ENCODE assay signal across 12 cellular contexts in the genomic region with DNA sequence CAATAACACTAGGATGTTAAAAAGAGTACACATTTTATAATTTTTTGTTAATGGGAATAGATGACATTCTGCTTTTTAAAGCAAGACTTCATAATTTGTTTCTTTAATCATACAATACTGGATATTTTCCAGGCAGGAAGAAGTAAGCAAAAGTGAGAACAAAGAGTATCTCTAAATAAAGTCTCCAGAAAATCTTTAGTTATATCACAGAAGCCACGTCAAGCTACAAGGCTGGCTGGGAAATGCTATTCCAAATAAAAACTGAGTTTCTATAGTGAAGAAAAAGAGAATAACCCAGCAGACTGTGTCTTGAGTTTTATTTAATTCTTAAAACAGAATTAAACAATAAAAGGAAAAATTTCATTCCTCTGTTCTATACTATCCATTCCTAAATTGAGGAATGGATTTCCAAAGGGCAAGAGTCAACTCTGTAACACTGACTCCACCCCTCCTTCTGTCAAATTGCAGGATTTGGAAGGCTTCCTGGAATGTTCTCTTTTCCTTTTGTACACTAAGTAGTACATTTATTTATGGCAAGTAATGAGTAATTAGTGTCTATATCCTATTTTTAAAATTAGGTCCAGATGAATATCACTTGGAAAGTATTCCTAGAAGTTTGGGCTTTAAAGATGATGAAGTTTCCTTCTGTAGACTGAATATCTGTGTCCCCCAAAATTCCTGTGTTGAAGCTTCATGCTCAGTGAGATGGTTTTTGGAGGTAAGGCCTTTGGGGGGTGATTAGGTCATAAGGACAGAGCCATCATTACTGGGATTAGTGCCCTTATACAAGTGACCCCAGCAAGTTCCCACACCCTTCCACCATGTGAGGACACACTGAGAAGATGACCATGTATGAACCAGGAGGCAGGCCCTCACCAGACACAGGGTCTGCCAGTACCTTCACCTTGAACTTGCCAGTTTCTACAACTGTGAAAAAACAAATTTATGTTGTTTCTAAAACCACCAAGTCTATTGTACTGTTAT.
A peak's percentile ranks its signal among the peaks of the same experiment; 100 is the strongest.
DNase-seq lines count a peak whose midpoint lies in the region; ATAC-seq, FAIRE-seq and TF ChIP-seq lines count a peak whose summit lies in the region.
"Had no signal": no experiment of that assay in that cellular context is flagged by ENCODE, and none has a peak within 500 bp of the region (broad histone marks: within the 10 kb centered on the region; RNA-seq: fewer than 3 reads in every experiment).

No MANE protein-coding gene starts in this region.

- H3K4me3 ChIP-seq in astrocyte (ENCODE audit: insufficient read depth, low read depth, low read length) (no peak overlapping the region), foreskin fibroblast (ENCODE audit: low read depth in 1 of 2, low read length in 2 of 2) (peak overlapping the region in 1 of 2 donors; percentile 28), skeletal muscle tissue (ENCODE audit: low read length in 3 of 3) (no peak overlapping the region), A673 (ENCODE audit: low read depth, low read length, poor library complexity, severe bottlenecking) (no peak overlapping the region), ovary (no peak overlapping the region)

- CTCF ChIA-PET in A673 (lab: Charles Lee): no interaction called here

- H3K4me1 ChIP-seq in astrocyte (ENCODE audit: insufficient read depth, low read length): peaks cover 13% of the 10 kb centered on the region
- peaks cover 0 to 4% (median 0%) of the 10 kb centered on the region in 3 donors for H3K4me1 ChIP-seq in skeletal muscle tissue (ENCODE audit: control insufficient read depth in 3 of 3, insufficient read depth in 3 of 3, low read length in 3 of 3)
- H3K4me1 ChIP-seq in A673 (ENCODE audit: insufficient read depth, low read length, poor library complexity, severe bottlenecking): peaks cover 14% of the 10 kb centered on the region
- H3K4me1 ChIP-seq in ovary (ENCODE audit: insufficient read depth): no peaks in the 10 kb centered on the region

- peak overlapping the region; percentile 82 for H3K27ac ChIP-seq in astrocyte (ENCODE audit: low read depth, low read length)
- H3K27ac ChIP-seq in skeletal muscle tissue (ENCODE audit: low read depth, low read length): peak overlapping the region; percentile 19
- no peak overlapping the region for H3K27ac ChIP-seq in A673 (ENCODE audit: low read depth, low read length, poor library complexity, severe bottlenecking)
- no peak overlapping the region for H3K27ac ChIP-seq in ovary

- H3K27ac Mint-ChIP-seq in astrocyte (ENCODE audit: unreplicated experiment): peak overlapping the region; percentile 93
- H3K27ac Mint-ChIP-seq: activated naive CD8-positive, alpha-beta T cell treated with anti-CD3 and anti-CD28 coated beads, Interleukin-2, amount 10 ng/mL, durations not matched to agents 7 days and 5 days had no signal

- peak; percentile 82 for DNase-seq in HCEC 1CT
- peak; percentile 35 for DNase-seq in astrocyte (ENCODE audit: low read depth)
- DNase-seq in foreskin fibroblast: peak; percentile 71 to 88
- no peak for DNase-seq in A673 (ENCODE audit: low spot score)
- DNase-seq in activated CD4-positive, alpha-beta T cell treated with anti-CD3 and anti-CD28 coated beads for 1 hour: no peak
- no peak for DNase-seq in ovary
- DNase-seq: activated naive CD8-positive, alpha-beta T cell treated with anti-CD3 and anti-CD28 coated beads, Interleukin-2, amount 10 ng/mL, durations not matched to agents 7 days and 5 days; effector memory CD4-positive, alpha-beta T cell; RPMI8226 had no signal

- POLR2A ChIA-PET in A673 (lab: Charles Lee; ENCODE audit: low non-redundant PET): no interaction called here

- TF ChIP-seq EP300 in ovary (IDR thresholded peaks at IDR 0.05): no peak

- no peaks in the 10 kb centered on the region for H3K79me2 ChIP-seq in astrocyte (ENCODE audit: insufficient read depth, low read length)

- H3K9me3 Mint-ChIP-seq in astrocyte (ENCODE audit: unreplicated experiment): no peaks in the 10 kb centered on the region

- H3K9me3 ChIP-seq in astrocyte (ENCODE audit: insufficient read depth, low read depth, low read length) (no peaks in the 10 kb centered on the region), skeletal muscle tissue (ENCODE audit: control insufficient read depth in 3 of 3, low read length in 3 of 3) (no peaks in the 10 kb centered on the region), A673 (ENCODE audit: low read depth, low read length, poor library complexity, severe bottlenecking) (no peaks in the 10 kb centered on the region), ovary (no peaks in the 10 kb centered on the region)

- 42 to 51% (median 44%) methylated on average over 1 of the region's 1 CpG for WGBS in ovary, 3 donors

- intact Hi-C loops in A673 (cut with micrococcal nuclease; ENCODE audit: unreplicated experiment): no loop called here
- intact Hi-C loops in ovary (cut with DNase I): no loop called here

- H3K9ac ChIP-seq in astrocyte (ENCODE audit: low read length) (peak overlapping the region; percentile 71), skeletal muscle tissue (ENCODE audit: low read depth in 1 of 3, low read length in 3 of 3) (no peak overlapping the region)

- peak overlapping the region; percentile 80 for H3K4me2 ChIP-seq in astrocyte (ENCODE audit: low read length)

- H4K20me1 ChIP-seq in astrocyte (ENCODE audit: insufficient read depth, low read length): no peaks in the 10 kb centered on the region

- no peak for TF ChIP-seq POLR2A in ovary (IDR thresholded peaks at IDR 0.05)

- TF ChIP-seq CTCF in astrocyte (IDR thresholded peaks at IDR 0.05; ENCODE audit: insufficient read depth, low read depth, low read length) (no peak), foreskin fibroblast (IDR thresholded peaks at IDR 0.05; ENCODE audit: low read depth, low read length) (no peak), A673 (conservative IDR thresholded peaks at IDR 0.05; ENCODE audit: low read depth, low read length) (no peak), ovary (IDR thresholded peaks at IDR 0.05) (no peak)

- no peaks in the 10 kb centered on the region for H3K36me3 Mint-ChIP-seq in astrocyte (ENCODE audit: low read depth, unreplicated experiment)
- H3K36me3 Mint-ChIP-seq: activated naive CD8-positive, alpha-beta T cell treated with anti-CD3 and anti-CD28 coated beads, Interleukin-2, amount 10 ng/mL, durations not matched to agents 7 days and 5 days had no signal

- no peak for ATAC-seq in HG03095 (IDR thresholded peaks at IDR 0.05; ENCODE audit: unreplicated experiment)
- ATAC-seq: sciatic nerve had no signal

- H3K36me3 ChIP-seq in astrocyte (ENCODE audit: insufficient read depth, low read length) (no peaks in the 10 kb centered on the region), skeletal muscle tissue (ENCODE audit: control insufficient read depth in 3 of 3, insufficient read depth in 3 of 3, low read length in 3 of 3) (no peaks in the 10 kb centered on the region), A673 (ENCODE audit: insufficient read depth, low read length, poor library complexity, severe bottlenecking) (no peaks in the 10 kb centered on the region), ovary (no peaks in the 10 kb centered on the region)

- H2AFZ ChIP-seq in astrocyte (ENCODE audit: low read depth, low read length): no peak overlapping the region

- peaks cover 15% of the 10 kb centered on the region for H3K4me1 Mint-ChIP-seq in astrocyte (ENCODE audit: low read depth, unreplicated experiment)
- H3K4me1 Mint-ChIP-seq: activated naive CD8-positive, alpha-beta T cell treated with anti-CD3 and anti-CD28 coated beads, Interleukin-2, amount 10 ng/mL, durations not matched to agents 7 days and 5 days had no signal

- H3K27me3 ChIP-seq in astrocyte (ENCODE audit: insufficient read depth, low read length) (no peaks in the 10 kb centered on the region), skeletal muscle tissue (ENCODE audit: control insufficient read depth in 3 of 3, insufficient read depth in 3 of 3, low read length in 3 of 3) (no peaks in the 10 kb centered on the region), A673 (replicated peaks; ENCODE audit: insufficient read depth, low read depth, low read length, poor library complexity) (no peaks in the 10 kb centered on the region), ovary (no peaks in the 10 kb centered on the region)

- no peak overlapping the region for H3K4me3 Mint-ChIP-seq in astrocyte (ENCODE audit: unreplicated experiment)
- H3K4me3 Mint-ChIP-seq: activated naive CD8-positive, alpha-beta T cell treated with anti-CD3 and anti-CD28 coated beads, Interleukin-2, amount 10 ng/mL, durations not matched to agents 7 days and 5 days had no signal

- H3K27me3 Mint-ChIP-seq in astrocyte (ENCODE audit: low read depth, unreplicated experiment): no peaks in the 10 kb centered on the region
- H3K27me3 Mint-ChIP-seq: activated naive CD8-positive, alpha-beta T cell treated with anti-CD3 and anti-CD28 coated beads, Interleukin-2, amount 10 ng/mL, durations not matched to agents 7 days and 5 days had no signal

- FAIRE-seq in astrocyte (lab: Jason Lieb, UNC): peak; percentile 45

- no TSS peak for BruUV-seq in A673 (replicated peaks; lab: Mats Ljungman, UMichigan)

Comparison
In these comparisons a context has a peak if more than half of its experiments do, and no peak if none do; other contexts are left out.
1. DNase-seq: peak in HCEC 1CT (single experiment), astrocyte (single experiment) and foreskin fibroblast (2 of 2); none in A673 (single experiment), activated CD4-positive, alpha-beta T cell treated with anti-CD3 and anti-CD28 coated beads for 1 hour (single experiment) and ovary (0 of 5).
2. H3K27ac ChIP-seq: peak in astrocyte (single experiment) and skeletal muscle tissue (single experiment); none in A673 (single experiment) and ovary (0 of 2).